8 cellular contexts compared by ENCODE assay signal in genomic region chr16:83689385-83689831, GRCh38.
DNase-seq lines count a peak whose midpoint lies in the region; ATAC-seq and TF ChIP-seq lines count a peak whose summit lies in the region.

No MANE protein-coding gene starts in this region.

- peak; percentile 83 for ATAC-seq in GM18870 (IDR thresholded peaks at IDR 0.05; ENCODE audit: unreplicated experiment)

- H3K27me3 Mint-ChIP-seq in osteocyte (ENCODE audit: unreplicated experiment), result no peaks in the 10 kb centered on the region

- no peaks in the 10 kb centered on the region for H3K36me3 ChIP-seq in esophagus squamous epithelium

- H3K4me1 Mint-ChIP-seq in osteocyte (ENCODE audit: unreplicated experiment), result peaks cover 13% of the 10 kb centered on the region

- H3K9me3 ChIP-seq in esophagus squamous epithelium, result no peaks in the 10 kb centered on the region

- no peaks in the 10 kb centered on the region for H3K36me3 Mint-ChIP-seq in osteocyte (ENCODE audit: unreplicated experiment)

- H3K4me3 ChIP-seq in HL-60 (replicated peaks; ENCODE audit: insufficient read depth, low read length), result no peak overlapping the region
- no peak overlapping the region for H3K4me3 ChIP-seq in cardiac fibroblast (replicated peaks in 1 of 2; ENCODE audit: low read depth in 2 of 2, low read length in 2 of 2)
- no peak overlapping the region for H3K4me3 ChIP-seq in esophagus squamous epithelium

- peaks cover 0 to 21% (median 0%) of the 10 kb centered on the region in 3 donors for H3K4me1 ChIP-seq in esophagus squamous epithelium

- TF ChIP-seq CTCF in HL-60 (IDR thresholded peaks at IDR 0.05; ENCODE audit: insufficient read depth, low read length) (no peak), cardiac fibroblast (IDR thresholded peaks at IDR 0.05; ENCODE audit: low read depth, low read length) (no peak), osteocyte (IDR thresholded peaks at IDR 0.05) (no peak), esophagus squamous epithelium (IDR thresholded peaks at IDR 0.05) (no peak)

- H3K9me3 Mint-ChIP-seq in osteocyte (ENCODE audit: unreplicated experiment), result no peaks in the 10 kb centered on the region

- peak; percentile 6 to 7 for DNase-seq in HL-60 (ENCODE audit: low read depth in 1 of 2, low spot score in 1 of 2)
- peak; percentile 82 to 89 for DNase-seq in cardiac fibroblast (ENCODE audit: low read depth in 2 of 2)
- no peak for DNase-seq in osteocyte (ENCODE audit: extremely low spot score, unreplicated experiment)
- DNase-seq in NCI-H2029 treated with DMSO at 0.1 percent for 48 hours (lab: John Stamatoyannopoulos, UW), result no peak
- DNase-seq in NCI-H1417 treated with DMSO at 0.1 percent for 48 hours (lab: John Stamatoyannopoulos, UW), result no peak
- DNase-seq in esophagus squamous epithelium (lab: John Stamatoyannopoulos, UW), result no peak
- DNase-seq in NCI-H2107 treated with DMSO at 0.1 percent for 48 hours (lab: John Stamatoyannopoulos, UW; ENCODE audit: unreplicated experiment), result no peak

- no peaks in the 10 kb centered on the region for H3K27me3 ChIP-seq in HL-60 (ENCODE audit: insufficient read depth, poor library complexity, severe bottlenecking)
- H3K27me3 ChIP-seq in esophagus squamous epithelium, result peaks cover 0 to 9% (median 0%) of the 10 kb centered on the region in 4 donors

- no peak for TF ChIP-seq POLR2A in esophagus squamous epithelium (IDR thresholded peaks at IDR 0.05)

- H3K27ac Mint-ChIP-seq in osteocyte (ENCODE audit: unreplicated experiment), result peak overlapping the region; percentile 8

- H3K27ac ChIP-seq in HL-60 (replicated peaks) (no peak overlapping the region), esophagus squamous epithelium (no peak overlapping the region)

- WGBS in esophagus squamous epithelium, 2 donors, result 11 to 28% methylated on average over 5 of the region's 5 CpGs

- intact Hi-C loops in esophagus squamous epithelium (cut with DNase I), result no loop called here

- no peak overlapping the region for H3K4me3 Mint-ChIP-seq in osteocyte (ENCODE audit: unreplicated experiment)

Comparison
In these comparisons a context has a peak if more than half of its experiments do, and no peak if none do; other contexts are left out.
1. DNase-seq: peak in HL-60 (2 of 2) and cardiac fibroblast (2 of 2); none in osteocyte (single experiment), NCI-H2029 treated with DMSO at 0.1 percent for 48 hours (single experiment), NCI-H1417 treated with DMSO at 0.1 percent for 48 hours (single experiment), esophagus squamous epithelium (single experiment) and NCI-H2107 treated with DMSO at 0.1 percent for 48 hours (single experiment).